Comparison of ENCODE assay signal across 8 cellular contexts in the genomic region with DNA sequence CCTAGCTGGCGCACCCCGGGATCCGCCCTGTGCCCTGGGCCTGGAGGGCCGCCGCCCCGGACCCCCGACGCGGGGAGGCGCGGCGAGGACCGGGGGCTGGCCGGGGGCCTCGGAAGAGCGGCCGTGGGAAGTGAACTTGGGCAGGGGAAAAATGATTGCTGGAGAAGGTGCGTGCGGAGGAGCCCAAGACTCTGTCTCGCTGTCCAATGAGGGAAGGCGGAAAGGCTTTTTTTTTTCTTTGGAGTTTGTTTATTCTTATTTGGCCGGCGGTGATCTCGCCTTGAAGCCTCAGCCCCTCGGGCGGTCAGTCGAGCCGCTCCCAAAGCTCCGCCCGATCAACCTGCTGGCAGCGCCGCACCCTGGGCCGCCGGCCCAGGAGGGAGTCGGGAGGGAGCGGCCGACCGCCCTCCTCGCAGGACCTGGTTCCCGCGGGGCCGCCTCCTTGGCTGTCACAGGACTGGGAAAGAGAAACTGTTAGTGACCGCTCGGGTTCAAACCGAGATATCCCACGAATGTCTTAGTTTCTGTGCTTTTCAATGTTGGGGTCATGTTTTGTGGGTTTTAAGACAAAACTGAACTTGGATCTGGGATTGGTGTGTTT. TPM values are rescaled to one million over a fixed set of nuclear protein-coding genes. Genes with fewer than 3 reads are reported as not detected.
DNase-seq lines count a peak whose midpoint lies in the region; ATAC-seq and TF ChIP-seq lines count a peak whose summit lies in the region.

No MANE protein-coding gene starts in this region.

- peaks cover 37% of the 10 kb centered on the region for H3K4me1 Mint-ChIP-seq in activated CD4-positive, alpha-beta T cell treated with anti-CD3 and anti-CD28 coated beads, Interleukin-2, amount 10 ng/mL, durations not matched to agents 7 days and 5 days

- peak; percentile 31 for DNase-seq in NCI-H1092 treated with DMSO at 0.1 percent for 48 hours (lab: John Stamatoyannopoulos, UW)
- no peak for DNase-seq in NCI-H1092 (lab: John Stamatoyannopoulos, UW)
- peak; percentile 71 for DNase-seq in LNCaP clone FGC (ENCODE audit: low read depth)
- peak; percentile 55 for DNase-seq in activated CD4-positive, alpha-beta T cell treated with anti-CD3 and anti-CD28 coated beads, Interleukin-2, amount 10 ng/mL, durations not matched to agents 7 days and 5 days
- peak; percentile 8 for DNase-seq in cortex of kidney (lab: John Stamatoyannopoulos, UW)
- peak; percentile 88 to 97 for DNase-seq in left lung
- DNase-seq in stimulated activated CD4-positive, alpha-beta T cell treated with anti-CD3 and anti-CD28 coated beads, Interleukin-2, amount 100 ng/mL, for 48 hours = peak; percentile 28 to 34
- no peak for DNase-seq in NCI-H526 treated with DMSO at 0.1 percent for 48 hours (lab: John Stamatoyannopoulos, UW)

- POLR2A ChIA-PET in activated CD4-positive, alpha-beta T cell treated with anti-CD3 and anti-CD28 coated beads, Interleukin-2, amount 10 ng/mL, durations not matched to agents 7 days and 5 days (lab: Charles Lee) = no interaction called here

- no peaks in the 10 kb centered on the region for H3K9me3 ChIP-seq in left lung

- H3K27ac Mint-ChIP-seq in activated CD4-positive, alpha-beta T cell treated with anti-CD3 and anti-CD28 coated beads, Interleukin-2, amount 10 ng/mL, durations not matched to agents 7 days and 5 days = peak overlapping the region; percentile 97

- peak overlapping the region; percentile 66 for H3K4me3 ChIP-seq in LNCaP clone FGC (ENCODE audit: low read depth, low read length)
- peak overlapping the region; percentile 63 to 96 for H3K4me3 ChIP-seq in left lung

- peak overlapping the region; percentile 100 for H3K27ac ChIP-seq in left lung

- no peaks in the 10 kb centered on the region for H3K9me3 Mint-ChIP-seq in activated CD4-positive, alpha-beta T cell treated with anti-CD3 and anti-CD28 coated beads, Interleukin-2, amount 10 ng/mL, durations not matched to agents 7 days and 5 days

- intact Hi-C loops in left lung (cut with DNase I) = no loop called here

- H3K36me3 ChIP-seq in left lung = peaks cover 0 to 22% of the 10 kb centered on the region in 2 donors

- peaks cover 9 to 36% of the 10 kb centered on the region in 2 donors for H3K4me1 ChIP-seq in left lung

- CTCF ChIA-PET in activated CD4-positive, alpha-beta T cell treated with anti-CD3 and anti-CD28 coated beads, Interleukin-2, amount 10 ng/mL, durations not matched to agents 7 days and 5 days (lab: Charles Lee) = interaction anchor here (0.6 to 0.7 kb wide), 2 partner anchors 14 to 665 kb away, joined by 3 to 6 read pairs; no protein-coding TSS in a partner anchor

- H3K4me3 Mint-ChIP-seq in activated CD4-positive, alpha-beta T cell treated with anti-CD3 and anti-CD28 coated beads, Interleukin-2, amount 10 ng/mL, durations not matched to agents 7 days and 5 days = peak overlapping the region; percentile 88

- H3K27me3 ChIP-seq in left lung = no peaks in the 10 kb centered on the region

- peaks cover 18% of the 10 kb centered on the region for H3K36me3 Mint-ChIP-seq in activated CD4-positive, alpha-beta T cell treated with anti-CD3 and anti-CD28 coated beads, Interleukin-2, amount 10 ng/mL, durations not matched to agents 7 days and 5 days (ENCODE audit: low read depth)

- H3K27me3 Mint-ChIP-seq in activated CD4-positive, alpha-beta T cell treated with anti-CD3 and anti-CD28 coated beads, Interleukin-2, amount 10 ng/mL, durations not matched to agents 7 days and 5 days = no peaks in the 10 kb centered on the region

- ATAC-seq in left lung = peak; percentile 28

- TF ChIP-seq CTCF in LNCaP clone FGC (IDR thresholded peaks at IDR 0.05; ENCODE audit: control insufficient read depth, extremely low read depth, insufficient read depth) (no peak), left lung (IDR thresholded peaks at IDR 0.05) (no peak)

RNA-seq across cellular contexts. Expression of a gene that starts 2.5 kb away (rescaled TPM):
- 10 to 100 TPM; 19.7 to 20.3 TPM for total RNA-seq in activated CD4-positive, alpha-beta T cell treated with anti-CD3 and anti-CD28 coated beads, Interleukin-2, amount 10 ng/mL, durations not matched to agents 7 days and 5 days
- total RNA-seq in left lung = 10 to 100 TPM; 25.2 to 27.7 TPM

Comparison
In these comparisons a context has a peak if more than half of its experiments do, and no peak if none do; other contexts are left out.
1. DNase-seq: peak in NCI-H1092 treated with DMSO at 0.1 percent for 48 hours (single experiment), LNCaP clone FGC (single experiment), activated CD4-positive, alpha-beta T cell treated with anti-CD3 and anti-CD28 coated beads, Interleukin-2, amount 10 ng/mL, durations not matched to agents 7 days and 5 days (single experiment), cortex of kidney (single experiment), left lung (2 of 2) and stimulated activated CD4-positive, alpha-beta T cell treated with anti-CD3 and anti-CD28 coated beads, Interleukin-2, amount 100 ng/mL, for 48 hours (2 of 2); none in NCI-H1092 (single experiment) and NCI-H526 treated with DMSO at 0.1 percent for 48 hours (single experiment).